In genomic region chr7:4602905-4603842, GRCh38 we compare ENCODE assay signal across 22 cellular contexts.
DNase-seq lines count a peak whose midpoint lies in the region; ATAC-seq, FAIRE-seq and TF ChIP-seq lines count a peak whose summit lies in the region.
"Had no signal": no experiment of that assay in that cellular context is flagged by ENCODE, and none has a peak within 500 bp of the region (broad histone marks: within the 10 kb centered on the region; RNA-seq: fewer than 3 reads in every experiment).

No MANE protein-coding gene starts in this region.

- no peak overlapping the region for H3K4me3 ChIP-seq in neural progenitor cell
- H3K4me3 ChIP-seq in aorta (ENCODE audit: low read length in 2 of 2): no peak overlapping the region
- H3K4me3 ChIP-seq: HAP-1 had no signal

- peaks cover 7% of the 10 kb centered on the region for H3K9me3 Mint-ChIP-seq in neural progenitor cell
- H3K9me3 Mint-ChIP-seq in stimulated activated effector memory CD8-positive, alpha-beta T cell treated with anti-CD3 and anti-CD28 coated beads, Interleukin-12 subunit alpha, Interleukin-12 subunit beta, amount 100 ng/mL, for 72 hours: no peaks in the 10 kb centered on the region
- no peaks in the 10 kb centered on the region for H3K9me3 Mint-ChIP-seq in mesothelial cell of epicardium

- H3K9ac ChIP-seq in neural progenitor cell: no peak overlapping the region
- H3K9ac ChIP-seq: KMS-11 had no signal

- H3K27me3 Mint-ChIP-seq in neural progenitor cell (ENCODE audit: insufficient read depth, low read depth): peaks cover 7% of the 10 kb centered on the region
- peaks cover 12% of the 10 kb centered on the region for H3K27me3 Mint-ChIP-seq in mesothelial cell of epicardium (ENCODE audit: low read depth)

- H3K27me3 ChIP-seq in neural progenitor cell (no peaks in the 10 kb centered on the region), aorta (ENCODE audit: control insufficient read depth in 1 of 2, insufficient read depth in 2 of 2, low read length in 1 of 2) (peaks cover 0 to 2% of the 10 kb centered on the region in 2 donors)

- H3K79me2 ChIP-seq in neural progenitor cell (ENCODE audit: low read depth): no peaks in the 10 kb centered on the region

- WGBS in aorta, 2 donors: 83 to 85% methylated on average over 20 of the region's 20 CpGs

- H3F3A ChIP-seq in neural progenitor cell (ENCODE audit: low read depth): peaks cover 14% of the 10 kb centered on the region

- peak; percentile 10 for FAIRE-seq in colon (lab: Jason Lieb, UNC)
- FAIRE-seq: D721Med had no signal

- ATAC-seq in left ventricle myocardium superior (no peak), aorta (ENCODE audit: low FRiP score) (no peak)
- ATAC-seq in stimulated activated effector memory CD8-positive, alpha-beta T cell treated with anti-CD3 and anti-CD28 coated beads, Interleukin-12 subunit alpha, Interleukin-12 subunit beta, amount 100 ng/mL, for 72 hours: no peak

- H3K4me2 ChIP-seq in neural progenitor cell: no peak overlapping the region
- H3K4me2 ChIP-seq: KMS-11 had no signal

- H2AFZ ChIP-seq in neural progenitor cell (replicated peaks): peak overlapping the region; percentile 44

- H3K27ac Mint-ChIP-seq in neural progenitor cell (no peak overlapping the region), mesothelial cell of epicardium (no peak overlapping the region)
- H3K27ac Mint-ChIP-seq in stimulated activated effector memory CD8-positive, alpha-beta T cell treated with anti-CD3 and anti-CD28 coated beads, Interleukin-12 subunit alpha, Interleukin-12 subunit beta, amount 100 ng/mL, for 72 hours: no peak overlapping the region

- H3K27ac ChIP-seq in neural progenitor cell (no peak overlapping the region), aorta (ENCODE audit: low read depth in 1 of 2, low read length in 2 of 2) (no peak overlapping the region)
- H3K27ac ChIP-seq: HL-60, KMS-11, RWPE1 had no signal

- TF ChIP-seq CTCF in neural progenitor cell (IDR thresholded peaks at IDR 0.05) (no peak), mesothelial cell of epicardium (IDR thresholded peaks at IDR 0.05; ENCODE audit: unreplicated experiment) (no peak)

- H3K9me3 ChIP-seq in neural progenitor cell (ENCODE audit: low read depth): no peaks in the 10 kb centered on the region
- peaks cover 2% of the 10 kb centered on the region for H3K9me3 ChIP-seq in aorta (ENCODE audit: control insufficient read depth, low read length)
- H3K9me3 ChIP-seq: HAP-1 had no signal

- DNase-seq in cardiac septum (ENCODE audit: low spot score) (peak; percentile 4), left ventricle myocardium superior (no peak), neural progenitor cell (ENCODE audit: low spot score) (no peak), aorta (peak; percentile 42 to 70), CD1c-positive myeloid dendritic cell (ENCODE audit: extremely low spot score) (no peak), mesothelial cell of epicardium (ENCODE audit: low spot score in 2 of 2, unreplicated experiment in 2 of 2) (no peak)
- DNase-seq in stimulated activated effector memory CD8-positive, alpha-beta T cell treated with anti-CD3 and anti-CD28 coated beads, Interleukin-12 subunit alpha, Interleukin-12 subunit beta, amount 100 ng/mL, for 72 hours (ENCODE audit: low spot score in 2 of 2): no peak
- DNase-seq: DMS53, GDM1, NCI-H1105, NCI-H2029 treated with DMSO at 0.1 percent for 48 hours, NCI-H226, NCI-H510A treated with DMSO at 0.1 percent for 48 hours, NCI-H748 treated with DMSO at 0.1 percent for 48 hours, SHP77 treated with DMSO at 0.1 percent for 48 hours had no signal

- H3K36me3 ChIP-seq in neural progenitor cell: no peaks in the 10 kb centered on the region
- H3K36me3 ChIP-seq in aorta (ENCODE audit: control insufficient read depth in 1 of 2, insufficient read depth in 2 of 2, low read length in 1 of 2): no peaks in the 10 kb centered on the region
- H3K36me3 ChIP-seq: HAP-1 had no signal

- H4K20me1 ChIP-seq in neural progenitor cell (ENCODE audit: low read depth): no peaks in the 10 kb centered on the region

- H3K4me1 Mint-ChIP-seq in neural progenitor cell (peaks cover 15% of the 10 kb centered on the region), mesothelial cell of epicardium (no peaks in the 10 kb centered on the region)
- H3K4me1 Mint-ChIP-seq in stimulated activated effector memory CD8-positive, alpha-beta T cell treated with anti-CD3 and anti-CD28 coated beads, Interleukin-12 subunit alpha, Interleukin-12 subunit beta, amount 100 ng/mL, for 72 hours: peaks cover 5% of the 10 kb centered on the region
- H3K4me1 Mint-ChIP-seq: CD14-positive monocyte had no signal

- intact Hi-C loops in cardiac septum (cut with DNase I) (no loop called here), left ventricle myocardium superior (cut with micrococcal nuclease) (no loop called here), aorta (cut with DNase I) (no loop called here)

- no peak overlapping the region for H3K4me3 Mint-ChIP-seq in neural progenitor cell
- no peak overlapping the region for H3K4me3 Mint-ChIP-seq in stimulated activated effector memory CD8-positive, alpha-beta T cell treated with anti-CD3 and anti-CD28 coated beads, Interleukin-12 subunit alpha, Interleukin-12 subunit beta, amount 100 ng/mL, for 72 hours
- H3K4me3 Mint-ChIP-seq in mesothelial cell of epicardium: no peak overlapping the region
- H3K4me3 Mint-ChIP-seq: CD14-positive monocyte had no signal

- no peaks in the 10 kb centered on the region for H3K36me3 Mint-ChIP-seq in neural progenitor cell
- no peaks in the 10 kb centered on the region for H3K36me3 Mint-ChIP-seq in stimulated activated effector memory CD8-positive, alpha-beta T cell treated with anti-CD3 and anti-CD28 coated beads, Interleukin-12 subunit alpha, Interleukin-12 subunit beta, amount 100 ng/mL, for 72 hours
- no peaks in the 10 kb centered on the region for H3K36me3 Mint-ChIP-seq in mesothelial cell of epicardium
- H3K36me3 Mint-ChIP-seq: CD14-positive monocyte had no signal

- H3K4me1 ChIP-seq in neural progenitor cell (peaks cover 4% of the 10 kb centered on the region), aorta (ENCODE audit: control insufficient read depth in 1 of 2, insufficient read depth in 2 of 2, low read length in 2 of 2) (no peaks in the 10 kb centered on the region)

Comparison
In these comparisons a context has a peak if more than half of its experiments do, and no peak if none do; other contexts are left out.
1. DNase-seq: peak in cardiac septum (single experiment) and aorta (2 of 2); none in left ventricle myocardium superior (single experiment), neural progenitor cell (single experiment), CD1c-positive myeloid dendritic cell (single experiment), stimulated activated effector memory CD8-positive, alpha-beta T cell treated with anti-CD3 and anti-CD28 coated beads, Interleukin-12 subunit alpha, Interleukin-12 subunit beta, amount 100 ng/mL, for 72 hours (0 of 2) and mesothelial cell of epicardium (0 of 2).